ENCODE assay signal across 9 cellular contexts in the genomic region with DNA sequence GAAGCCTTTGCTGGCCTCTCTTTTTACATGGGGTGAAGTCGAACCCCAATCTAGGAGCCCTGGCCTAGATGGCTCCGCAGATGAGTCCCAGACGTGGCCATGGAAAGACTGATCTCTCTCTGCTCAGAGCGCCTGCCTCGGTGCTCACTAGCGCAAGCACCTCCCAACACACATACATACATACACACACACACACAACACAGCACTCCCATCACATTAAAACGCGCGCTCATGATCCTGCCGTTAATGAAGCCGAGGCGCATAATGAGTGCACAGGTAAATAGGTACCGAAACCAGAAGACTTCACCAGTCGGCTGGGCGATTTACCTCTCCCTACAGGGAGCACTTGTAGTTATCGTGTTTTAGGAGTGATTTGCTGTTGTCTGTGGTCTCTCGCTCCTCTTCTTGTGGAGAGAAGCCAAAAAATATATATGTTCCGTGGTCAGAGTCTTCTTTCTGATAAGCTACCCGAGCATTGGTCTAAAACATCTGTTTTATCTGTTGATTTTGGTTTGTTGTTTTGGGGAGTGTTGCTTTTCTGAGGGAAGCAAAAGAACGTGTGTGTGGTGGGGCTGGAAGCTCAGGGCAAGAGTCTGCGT.
DNase-seq lines count a peak whose midpoint lies in the region; ATAC-seq lines count a peak whose summit lies in the region.
"Had no signal": no experiment of that assay in that cellular context is flagged by ENCODE, and none has a peak within 500 bp of the region (broad histone marks: within the 10 kb centered on the region; RNA-seq: fewer than 3 reads in every experiment).

No MANE protein-coding gene starts in this region.

- H3K4me1 ChIP-seq in NT2/D1 (ENCODE audit: insufficient read depth, insufficient read length) (peaks cover 6% of the 10 kb centered on the region), duodenal mucosa (ENCODE audit: control insufficient read depth in 1 of 2, insufficient read depth in 2 of 2, low read length in 2 of 2) (peaks cover 8 to 16% of the 10 kb centered on the region in 2 donors), neuron (ENCODE audit: insufficient read depth, low read length) (peaks cover 29% of the 10 kb centered on the region)

- peak; percentile 9 for ATAC-seq in HG02763 (IDR thresholded peaks at IDR 0.05; ENCODE audit: unreplicated experiment)

- H3K36me3 ChIP-seq in NT2/D1 (ENCODE audit: insufficient read depth, insufficient read length, low read length) (no peaks in the 10 kb centered on the region), duodenal mucosa (ENCODE audit: control insufficient read depth in 1 of 2, insufficient read depth in 2 of 2, low read length in 2 of 2) (no peaks in the 10 kb centered on the region), neuron (ENCODE audit: insufficient read depth, low read length) (peaks cover 6% of the 10 kb centered on the region)

- peak; percentile 47 for DNase-seq in NCI-H510A treated with DMSO at 0.1 percent for 48 hours (lab: John Stamatoyannopoulos, UW)
- DNase-seq in NCI-H510A (lab: John Stamatoyannopoulos, UW): no peak
- DNase-seq in NT2/D1 (ENCODE audit: low read depth, low spot score): no peak
- no peak for DNase-seq in NOMO-1 treated with dmso at 0.1 percent for 144 hours (lab: John Stamatoyannopoulos, UW; ENCODE audit: unreplicated experiment)
- no peak for DNase-seq in NCI-H2196 treated with DMSO at 0.1 percent for 48 hours (lab: John Stamatoyannopoulos, UW; ENCODE audit: unreplicated experiment)

- H3K27ac ChIP-seq in duodenal mucosa (ENCODE audit: low read depth, low read length): no peak overlapping the region
- H3K27ac ChIP-seq: C4-2B had no signal

- H3K9ac ChIP-seq in NT2/D1 (ENCODE audit: insufficient read length, low read depth) (peak overlapping the region; percentile 61), duodenal mucosa (ENCODE audit: low read depth in 1 of 2, low read length in 2 of 2) (peak overlapping the region; percentile 12 to 24)

- H2AFZ ChIP-seq in neuron (ENCODE audit: low read depth, low read length): no peak overlapping the region

- H3K4me3 ChIP-seq in NT2/D1 (ENCODE audit: insufficient read length, low read depth) (peak overlapping the region; percentile 39), duodenal mucosa (ENCODE audit: low read depth in 1 of 2, low read length in 2 of 2) (peak overlapping the region; percentile 19 to 61), neuron (ENCODE audit: low read length) (peak overlapping the region; percentile 90)

- H3K27me3 ChIP-seq in NT2/D1 (ENCODE audit: insufficient read depth, insufficient read length) (peaks cover 97% of the 10 kb centered on the region), duodenal mucosa (ENCODE audit: control insufficient read depth in 1 of 2, insufficient read depth in 2 of 2, low read length in 2 of 2) (peaks cover 74 to 90% of the 10 kb centered on the region in 2 donors), neuron (ENCODE audit: insufficient read depth, low read length) (no peaks in the 10 kb centered on the region)

- H3K9me3 ChIP-seq in NT2/D1 (ENCODE audit: insufficient read depth, low read length): no peaks in the 10 kb centered on the region
- H3K9me3 ChIP-seq in duodenal mucosa (ENCODE audit: control insufficient read depth in 1 of 2, low read length in 2 of 2): no peaks in the 10 kb centered on the region
- no peaks in the 10 kb centered on the region for H3K9me3 ChIP-seq in neuron (ENCODE audit: low read length)

Comparison
In these comparisons a context has a peak if more than half of its experiments do, and no peak if none do; other contexts are left out.
1. H3K4me3 ChIP-seq: peak in every context shown above with its lines; median percentile 90 in neuron; 40 in duodenal mucosa; 39 in NT2/D1.